ENCODE assay signal across 23 cellular contexts in the genomic region with DNA sequence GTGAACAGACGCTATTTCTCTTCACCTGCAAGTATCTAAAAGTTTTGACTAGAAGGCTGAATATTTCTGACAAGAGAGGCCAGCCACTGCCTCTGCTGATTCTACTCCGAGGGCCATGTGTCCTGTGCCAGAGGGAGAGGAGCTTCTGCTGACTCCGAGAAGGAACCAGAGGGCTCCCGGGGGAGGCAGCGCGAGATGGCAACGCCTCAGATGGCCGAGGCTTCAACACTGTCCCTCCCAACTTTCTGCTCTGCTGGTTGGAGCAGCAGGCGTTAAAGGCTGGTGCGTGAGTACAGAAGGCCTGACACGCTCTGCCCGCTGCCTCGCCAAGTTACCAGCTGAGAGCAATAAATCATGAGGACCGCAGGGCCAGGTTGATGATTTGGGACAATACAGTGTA.
DNase-seq lines count a peak whose midpoint lies in the region; ATAC-seq and TF ChIP-seq lines count a peak whose summit lies in the region.
"Had no signal": no experiment of that assay in that cellular context is flagged by ENCODE, and none has a peak within 500 bp of the region (broad histone marks: within the 10 kb centered on the region; RNA-seq: fewer than 3 reads in every experiment).

No MANE protein-coding gene starts in this region.

- TF ChIP-seq CTCF in HEK293 (tag by site-specific recombination; IDR thresholded peaks at IDR 0.05), result no peak

- DNase-seq in activated effector memory CD4-positive, alpha-beta T cell treated with anti-CD3 and anti-CD28 coated beads, Interleukin-2, amount 50 U/mL, for 16 hours, result peak; percentile 52
- no peak for DNase-seq in activated effector memory CD4-positive, alpha-beta T cell treated with Interleukin-2 at 50 U/mL for 16 hours
- DNase-seq in islet precursor cell (peak; percentile 46), AG08396 (ENCODE audit: low spot score) (no peak), dedifferentiated amniotic fluid mesenchymal stem cell (ENCODE audit: extremely low spot score) (no peak)
- no peak for DNase-seq in stimulated activated naive B cell treated with anti-CD40 and anti-IgM and Interleukin-4, amounts not matched to agents 10 μg/mL and 1 μg/mL and 100 μg/mL, for 72 hours
- DNase-seq: activated CD4-positive, alpha-beta T cell treated with anti-CD3 and anti-CD28 coated beads, Interleukin-2, amount 50 U/mL, for 4 hours; activated CD8-positive, alpha-beta memory T cell treated with anti-CD3 and anti-CD28 coated beads, Interleukin-2, amount 50 U/mL, for 48 hours; activated naive CD8-positive, alpha-beta T cell treated with anti-CD3 and anti-CD28 coated beads for 36 hours; caudate nucleus; CD4-positive, alpha-beta T cell; hypothalamus; immature natural killer cell; midbrain; naive thymus-derived CD4-positive, alpha-beta T cell; NCI-H774; substantia nigra; T-helper 1 cell had no signal

- no peaks in the 10 kb centered on the region for H3K4me1 ChIP-seq in HEK293 (ENCODE audit: control insufficient read depth, insufficient read depth, low read length)
- H3K4me1 ChIP-seq: SJSA1 had no signal

- no peak overlapping the region for H3K4me3 Mint-ChIP-seq in stimulated activated naive B cell treated with anti-CD40 and anti-IgM and Interleukin-4, amounts not matched to agents 10 μg/mL and 1 μg/mL and 100 μg/mL, for 72 hours
- H3K4me3 Mint-ChIP-seq: activated naive CD8-positive, alpha-beta T cell treated with anti-CD3 and anti-CD28 coated beads for 36 hours; CD4-positive, alpha-beta T cell; immature natural killer cell; naive thymus-derived CD4-positive, alpha-beta T cell; type B pancreatic cell had no signal

- H3K9me3 Mint-ChIP-seq in stimulated activated naive B cell treated with anti-CD40 and anti-IgM and Interleukin-4, amounts not matched to agents 10 μg/mL and 1 μg/mL and 100 μg/mL, for 72 hours, result no peaks in the 10 kb centered on the region
- H3K9me3 Mint-ChIP-seq: activated naive CD8-positive, alpha-beta T cell treated with anti-CD3 and anti-CD28 coated beads for 36 hours; activated T-helper 2 cell treated with anti-CD3 and anti-CD28 coated beads, Interferon-gamma antibody, Interleukin-2, Interleukin-4, amounts not matched to agents 10 μg/mL and 5 μg/mL and 100 μg/mL, durations not matched to agents 14 hours and 24 hours and 36 hours; CD4-positive, alpha-beta T cell; immature natural killer cell; type B pancreatic cell had no signal

- no peaks in the 10 kb centered on the region for H3K9me3 ChIP-seq in HEK293 (ENCODE audit: control insufficient read depth, insufficient read depth, low read depth, low read length)
- H3K9me3 ChIP-seq: SJSA1 had no signal

- peaks cover 54 to 71% of the 10 kb centered on the region in 2 donors for H3K36me3 Mint-ChIP-seq in stimulated activated naive B cell treated with anti-CD40 and anti-IgM and Interleukin-4, amounts not matched to agents 10 μg/mL and 1 μg/mL and 100 μg/mL, for 72 hours

- H3K36me3 ChIP-seq in HEK293 (ENCODE audit: control insufficient read depth in 2 of 2, insufficient read depth in 1 of 2, low read length in 2 of 2), result peaks cover 0 to 27% of the 10 kb centered on the region in 2 experiments; a peak in 1 of 3 replicates

- H3K27me3 Mint-ChIP-seq in stimulated activated naive B cell treated with anti-CD40 and anti-IgM and Interleukin-4, amounts not matched to agents 10 μg/mL and 1 μg/mL and 100 μg/mL, for 72 hours, result no peaks in the 10 kb centered on the region
- H3K27me3 Mint-ChIP-seq: activated naive CD8-positive, alpha-beta T cell treated with anti-CD3 and anti-CD28 coated beads for 36 hours; CD4-positive, alpha-beta T cell; naive thymus-derived CD4-positive, alpha-beta T cell; type B pancreatic cell had no signal

- H3K4me1 Mint-ChIP-seq in stimulated activated naive B cell treated with anti-CD40 and anti-IgM and Interleukin-4, amounts not matched to agents 10 μg/mL and 1 μg/mL and 100 μg/mL, for 72 hours, result peaks cover 10 to 16% of the 10 kb centered on the region in 2 donors
- H3K4me1 Mint-ChIP-seq: activated naive CD8-positive, alpha-beta T cell treated with anti-CD3 and anti-CD28 coated beads for 36 hours; immature natural killer cell had no signal

- no peak overlapping the region for H3K4me3 ChIP-seq in HEK293 (ENCODE audit: low read depth, low read length)
- H3K4me3 ChIP-seq: SJSA1 had no signal

- ATAC-seq in stimulated activated naive B cell treated with anti-CD40 and anti-IgM and Interleukin-4, amounts not matched to agents 10 μg/mL and 1 μg/mL and 100 μg/mL, for 72 hours (replicated peaks), result no peak
- no peak for ATAC-seq in HG03432 (IDR thresholded peaks at IDR 0.05; ENCODE audit: unreplicated experiment)
- ATAC-seq: naive thymus-derived CD4-positive, alpha-beta T cell had no signal

- H3K27ac Mint-ChIP-seq in stimulated activated naive B cell treated with anti-CD40 and anti-IgM and Interleukin-4, amounts not matched to agents 10 μg/mL and 1 μg/mL and 100 μg/mL, for 72 hours, result peak overlapping the region; percentile 5
- H3K27ac Mint-ChIP-seq: activated naive CD8-positive, alpha-beta T cell treated with anti-CD3 and anti-CD28 coated beads for 36 hours; activated T-helper 2 cell treated with anti-CD3 and anti-CD28 coated beads, Interferon-gamma antibody, Interleukin-2, Interleukin-4, amounts not matched to agents 10 μg/mL and 5 μg/mL and 100 μg/mL, durations not matched to agents 14 hours and 24 hours and 36 hours; CD4-positive, alpha-beta T cell; type B pancreatic cell had no signal

- H3K27ac ChIP-seq in HEK293 (ENCODE audit: extremely low read depth, low read depth, low read length), result no peak overlapping the region
- H3K27ac ChIP-seq: SJSA1 had no signal

- POLR2A ChIA-PET in HEK293 (lab: Yijun Ruan, JAX), result no interaction called here

- CTCF ChIA-PET in HEK293 (lab: Yijun Ruan, JAX), result no interaction called here

TF ChIP-seq in HEK293, 187 proteins besides CTCF, POLR2A, EP300 and RAD21:
- TF ChIP-seq ZNF791 (tag by site-specific recombination; IDR thresholded peaks at IDR 0.05), result no peak
- TF ChIP-seq ZIC2 (tag by site-specific recombination; IDR thresholded peaks at IDR 0.05), result peak; percentile 61

Comparison
In these comparisons a context has a peak if more than half of its experiments do, and no peak if none do; other contexts are left out.
1. DNase-seq: peak in activated effector memory CD4-positive, alpha-beta T cell treated with anti-CD3 and anti-CD28 coated beads, Interleukin-2, amount 50 U/mL, for 16 hours (single experiment) and islet precursor cell (single experiment); none in activated effector memory CD4-positive, alpha-beta T cell treated with Interleukin-2 at 50 U/mL for 16 hours (single experiment), stimulated activated naive B cell treated with anti-CD40 and anti-IgM and Interleukin-4, amounts not matched to agents 10 μg/mL and 1 μg/mL and 100 μg/mL, for 72 hours (single experiment), AG08396 (single experiment) and dedifferentiated amniotic fluid mesenchymal stem cell (single experiment).